In genomic region chr2:229160180-229160579, GRCh38 we compare ENCODE assay signal across 18 cellular contexts.
A peak's percentile ranks its signal among the peaks of the same experiment; 100 is the strongest.
DNase-seq lines count a peak whose midpoint lies in the region; TF ChIP-seq lines count a peak whose summit lies in the region.
"Had no signal": no experiment of that assay in that cellular context is flagged by ENCODE, and none has a peak within 500 bp of the region (broad histone marks: within the 10 kb centered on the region; RNA-seq: fewer than 3 reads in every experiment).

No MANE protein-coding gene starts in this region.

- 97% methylated on average over 3 of the region's 3 CpGs for WGBS in smooth muscle cell (ENCODE audit: low lambda C conversion rate)

- no peak for TF ChIP-seq CTCF in ascending aorta (IDR thresholded peaks at IDR 0.05)
- TF ChIP-seq CTCF in smooth muscle cell (IDR thresholded peaks at IDR 0.05; ENCODE audit: borderline replicate concordance, insufficient read depth, poor library complexity, severe bottlenecking): no peak
- no peak for TF ChIP-seq CTCF in GM10266 (IDR thresholded peaks at IDR 0.05; ENCODE audit: control insufficient read depth, insufficient read depth, low read depth, missing control alignments)

- no peaks in the 10 kb centered on the region for H3F3A ChIP-seq in smooth muscle cell (ENCODE audit: low read depth)

- H3K9me3 ChIP-seq in ascending aorta: no peaks in the 10 kb centered on the region
- H3K9me3 ChIP-seq in mucosa of rectum (ENCODE audit: control insufficient read depth in 2 of 2, low read length in 2 of 2): no peaks in the 10 kb centered on the region
- no peaks in the 10 kb centered on the region for H3K9me3 ChIP-seq in smooth muscle cell (replicated peaks; ENCODE audit: low read depth)

- intact Hi-C loops in ascending aorta (cut with DNase I): loop anchor here (5.0 kb wide), 1 partner anchor 87 kb away; no protein-coding TSS in a partner anchor

- H3K27ac ChIP-seq in ascending aorta (peak overlapping the region; percentile 75 to 91), mucosa of rectum (ENCODE audit: low read depth in 2 of 2, low read length in 2 of 2) (peak overlapping the region; percentile 74 to 75), smooth muscle cell (ENCODE audit: low read depth) (no peak overlapping the region)

- peaks cover 10% of the 10 kb centered on the region for H4K20me1 ChIP-seq in smooth muscle cell (ENCODE audit: low read depth)

- H2AFZ ChIP-seq in smooth muscle cell (ENCODE audit: low read depth): no peak overlapping the region

- H3K79me2 ChIP-seq in smooth muscle cell (ENCODE audit: low read depth): peaks cover 5% of the 10 kb centered on the region

- peaks cover 15 to 44% of the 10 kb centered on the region in 2 donors for H3K4me1 ChIP-seq in ascending aorta
- H3K4me1 ChIP-seq in mucosa of rectum (ENCODE audit: control insufficient read depth in 2 of 2, insufficient read depth in 2 of 2, low read length in 2 of 2): peaks cover 10 to 57% of the 10 kb centered on the region in 2 donors
- H3K4me1 ChIP-seq in smooth muscle cell (ENCODE audit: low read depth): no peaks in the 10 kb centered on the region

- no peak overlapping the region for H3K4me2 ChIP-seq in smooth muscle cell

- H3K4me3 ChIP-seq in ascending aorta (peak overlapping the region in 1 of 2 donors; percentile 47), mucosa of rectum (ENCODE audit: low read length in 2 of 2) (peak overlapping the region in 1 of 2 donors; percentile 17), smooth muscle cell (no peak overlapping the region)

- H3K36me3 ChIP-seq in ascending aorta (peaks cover 0 to under 1% of the 10 kb centered on the region in 2 donors), mucosa of rectum (ENCODE audit: control insufficient read depth in 2 of 2, insufficient read depth in 2 of 2, low read length in 2 of 2) (no peaks in the 10 kb centered on the region), smooth muscle cell (ENCODE audit: low read depth) (no peaks in the 10 kb centered on the region)

- DNase-seq in DMS53 (lab: John Stamatoyannopoulos, UW): peak; percentile 88
- DNase-seq in NCI-H2081 (lab: John Stamatoyannopoulos, UW): peak; percentile 75 to 91
- DNase-seq in ascending aorta (ENCODE audit: low spot score in 2 of 2): no peak
- no peak for DNase-seq in AG08395 (ENCODE audit: low spot score)
- DNase-seq in smooth muscle cell (lab: John Stamatoyannopoulos, UW; ENCODE audit: unreplicated experiment): no peak
- no peak for DNase-seq in SKM-1 (lab: John Stamatoyannopoulos, UW; ENCODE audit: unreplicated experiment)
- DNase-seq in GM10266 (ENCODE audit: extremely low spot score): no peak
- DNase-seq: activated CD4-positive, alpha-beta T cell treated with anti-CD3 and anti-CD28 coated beads for 48 hours; C1 segment of cervical spinal cord; cortex of kidney; KG1; kidney glomerular epithelial cell; mesendoderm; MV-4-11; NCI-H1694 treated with DMSO at 0.1 percent for 48 hours; stimulated activated CD8-positive, alpha-beta memory T cell treated with anti-CD3 and anti-CD28 coated beads, Interleukin-4, amount 100 ng/mL, for 48 hours; T-helper 17 cell had no signal

- no peaks in the 10 kb centered on the region for H3K27me3 ChIP-seq in ascending aorta
- H3K27me3 ChIP-seq in mucosa of rectum (ENCODE audit: control insufficient read depth in 2 of 2, insufficient read depth in 2 of 2, low read length in 2 of 2): no peaks in the 10 kb centered on the region
- H3K27me3 ChIP-seq in smooth muscle cell (ENCODE audit: low read depth): no peaks in the 10 kb centered on the region

- no peak overlapping the region for H3K9ac ChIP-seq in mucosa of rectum (ENCODE audit: low read depth in 1 of 2, low read length in 2 of 2)
- H3K9ac ChIP-seq in smooth muscle cell (ENCODE audit: low read depth): no peak overlapping the region

Comparison
In these comparisons a context has a peak if more than half of its experiments do, and no peak if none do; other contexts are left out.
1. DNase-seq: peak in DMS53 (single experiment) and NCI-H2081 (2 of 2); none in ascending aorta (0 of 2), AG08395 (single experiment), smooth muscle cell (single experiment), SKM-1 (single experiment) and GM10266 (single experiment).